1 cellular context compared by ENCODE assay signal in genomic region chr3:11300970-11301369, GRCh38.
TF ChIP-seq lines count a peak whose summit lies in the region.

No MANE protein-coding gene starts in this region.

TF ChIP-seq in GM23338, 12 proteins besides CTCF, POLR2A, EP300 and RAD21 (continued from another document):
- TF ChIP-seq ZNF462 (CRISPR knock-in tag; IDR thresholded peaks at IDR 0.05) = no peak
TF ChIP-seq in GM23338: peak in this region for 0.
